ENCODE assay signal across 11 cellular contexts in the genomic region with DNA sequence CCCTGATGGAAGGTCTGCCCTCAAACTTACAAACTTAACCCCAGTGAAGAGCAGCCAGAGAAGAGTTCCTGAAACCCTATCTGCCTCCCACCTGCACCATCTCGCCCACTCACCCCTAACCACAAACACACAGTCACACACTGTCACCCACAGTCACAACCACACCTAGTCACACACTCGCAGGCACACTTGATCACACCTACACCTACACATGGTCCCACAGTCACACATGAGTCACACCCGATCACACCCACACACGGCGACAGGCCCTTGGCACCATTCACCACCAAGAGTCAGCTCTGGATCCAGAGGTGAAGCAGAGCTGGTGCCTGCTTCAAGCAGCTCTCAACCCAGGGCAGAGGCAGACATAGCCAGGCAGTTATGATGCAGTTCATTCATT. TPM values are rescaled to one million over a fixed set of nuclear protein-coding genes. Genes with fewer than 3 reads are reported as not detected.
DNase-seq lines count a peak whose midpoint lies in the region; ATAC-seq, FAIRE-seq and TF ChIP-seq lines count a peak whose summit lies in the region.
"Had no signal": no experiment of that assay in that cellular context is flagged by ENCODE, and none has a peak within 500 bp of the region (broad histone marks: within the 10 kb centered on the region; RNA-seq: fewer than 3 reads in every experiment).

No MANE protein-coding gene starts in this region.

- no peak for TF ChIP-seq CTCF in GM12865 (IDR thresholded peaks at IDR 0.05; ENCODE audit: insufficient read depth, low read depth, low read length, missing control alignments)
- TF ChIP-seq CTCF in bronchial epithelial cell (IDR thresholded peaks at IDR 0.05; ENCODE audit: insufficient read depth, low read length, severe bottlenecking) = no peak

- H3K4me3 ChIP-seq in GM12865 (ENCODE audit: low read depth, low read length) = no peak overlapping the region
- H3K4me3 ChIP-seq in bronchial epithelial cell (ENCODE audit: low read depth, low read length) = no peak overlapping the region

- peaks cover 13% of the 10 kb centered on the region for H3K36me3 ChIP-seq in bronchial epithelial cell (ENCODE audit: control insufficient read depth, insufficient read depth, low read length)

- peak; percentile 96 for FAIRE-seq in bronchial epithelial cell (lab: Jason Lieb, UNC)
- FAIRE-seq: colon had no signal

- peak; percentile 26 for DNase-seq in GM12865 (ENCODE audit: low read depth)
- DNase-seq in activated CD4-positive, alpha-beta T cell treated with anti-CD3 and anti-CD28 coated beads for 4 hours = peak; percentile 88 to 92
- peak; percentile 83 for DNase-seq in bronchial epithelial cell (ENCODE audit: low read depth)
- peak; percentile 78 to 87 for DNase-seq in stimulated activated CD4-positive, alpha-beta T cell treated with anti-CD3 and anti-CD28 coated beads, Interleukin-2, amount 100 ng/mL, for 24 hours
- no peak for DNase-seq in HPDE6-E6E7 (ENCODE audit: extremely low spot score)
- no peak for DNase-seq in SHP77 (lab: John Stamatoyannopoulos, UW)
- DNase-seq in NCI-H2107 (lab: John Stamatoyannopoulos, UW) = no peak
- DNase-seq: DND-41 had no signal

- ATAC-seq in HG02571 (IDR thresholded peaks at IDR 0.05; ENCODE audit: unreplicated experiment) = no peak
- ATAC-seq: left lobe of liver had no signal

- H3K27me3 ChIP-seq in bronchial epithelial cell (ENCODE audit: control insufficient read depth, insufficient read depth, low read length) = no peaks in the 10 kb centered on the region

RNA-seq across cellular contexts. Expression of gene TSPAN17, which starts 6.1 kb away (rescaled TPM):
- total RNA-seq in bronchial epithelial cell = 46.3 and 55.9 TPM in 2 replicates

RNA-seq across cellular contexts. Expression of gene EIF4E1B, which starts 22.9 kb away (rescaled TPM):
- total RNA-seq in bronchial epithelial cell = not detected in 2 replicates
- total RNA-seq: left lobe of liver had no signal

RNA-seq across cellular contexts. Expression of gene SNCB, which starts 23.1 kb away (rescaled TPM):
- total RNA-seq in bronchial epithelial cell = not detected in 2 replicates
- total RNA-seq: left lobe of liver had no signal

RNA-seq across cellular contexts. Expression of gene GPRIN1, which starts 43.4 kb away (rescaled TPM):
- 1.6 and 2.8 TPM in 2 replicates for total RNA-seq in bronchial epithelial cell

Comparison
In these comparisons a context has a peak if more than half of its experiments do, and no peak if none do; other contexts are left out.
1. DNase-seq: peak in GM12865 (single experiment), activated CD4-positive, alpha-beta T cell treated with anti-CD3 and anti-CD28 coated beads for 4 hours (2 of 2), bronchial epithelial cell (single experiment) and stimulated activated CD4-positive, alpha-beta T cell treated with anti-CD3 and anti-CD28 coated beads, Interleukin-2, amount 100 ng/mL, for 24 hours (2 of 2); none in HPDE6-E6E7 (single experiment), SHP77 (0 of 2) and NCI-H2107 (single experiment).